In genomic region chr2:86806059-86806857, GRCh38 we compare ENCODE assay signal across 19 cellular contexts. TPM values are rescaled to one million over a fixed set of nuclear protein-coding genes. Genes with fewer than 3 reads are reported as not detected.
DNase-seq lines count a peak whose midpoint lies in the region; ATAC-seq and TF ChIP-seq lines count a peak whose summit lies in the region.
"Had no signal": no experiment of that assay in that cellular context is flagged by ENCODE, and none has a peak within 500 bp of the region (broad histone marks: within the 10 kb centered on the region; RNA-seq: fewer than 3 reads in every experiment).

No MANE protein-coding gene starts in this region.

- no peak for TF ChIP-seq CTCF in esophagus squamous epithelium (IDR thresholded peaks at IDR 0.05)

- no peak for TF ChIP-seq POLR2A in esophagus squamous epithelium (IDR thresholded peaks at IDR 0.05)

- H3K9me3 ChIP-seq in esophagus squamous epithelium, result no peaks in the 10 kb centered on the region
- H3K9me3 ChIP-seq: upper lobe of left lung had no signal

- H3K36me3 ChIP-seq in esophagus squamous epithelium, result no peaks in the 10 kb centered on the region
- H3K36me3 ChIP-seq: brain microvascular endothelial cell, upper lobe of left lung had no signal

- intact Hi-C loops in esophagus squamous epithelium (cut with DNase I), result no loop called here

- no peaks in the 10 kb centered on the region for H3K36me3 Mint-ChIP-seq in activated naive CD4-positive, alpha-beta T cell treated with anti-CD3 and anti-CD28 coated beads, Interleukin-2, amount 10 ng/mL, durations not matched to agents 7 days and 5 days
- H3K36me3 Mint-ChIP-seq in activated naive CD4-positive, alpha-beta T cell treated with anti-CD3 and anti-CD28 coated beads, Interleukin-2, amount 50 U/mL, for 72 hours, result no peaks in the 10 kb centered on the region
- peaks cover 10% of the 10 kb centered on the region for H3K36me3 Mint-ChIP-seq in activated CD8-positive, alpha-beta memory T cell treated with anti-CD3 and anti-CD28 coated beads, Interleukin-2, amount 10 ng/mL, durations not matched to agents 7 days and 5 days
- no peaks in the 10 kb centered on the region for H3K36me3 Mint-ChIP-seq in naive B cell
- H3K36me3 Mint-ChIP-seq: CD4-positive, CD25-positive, alpha-beta regulatory T cell; stimulated activated naive B cell treated with anti-CD40 and anti-IgM and Interleukin-4, amounts not matched to agents 10 μg/mL and 1 μg/mL and 100 μg/mL, for 72 hours had no signal

- peaks cover 58% of the 10 kb centered on the region for H3K27me3 Mint-ChIP-seq in activated naive CD4-positive, alpha-beta T cell treated with anti-CD3 and anti-CD28 coated beads, Interleukin-2, amount 10 ng/mL, durations not matched to agents 7 days and 5 days
- H3K27me3 Mint-ChIP-seq in activated CD8-positive, alpha-beta memory T cell treated with anti-CD3 and anti-CD28 coated beads, Interleukin-2, amount 10 ng/mL, durations not matched to agents 7 days and 5 days, result no peaks in the 10 kb centered on the region
- H3K27me3 Mint-ChIP-seq in naive B cell, result peaks cover 38 to 52% (median 41%) of the 10 kb centered on the region in 3 donors

- 53 to 74% methylated on average over 13 to 21 of the region's 21 CpGs for WGBS in esophagus squamous epithelium, 2 donors

- H3K4me3 ChIP-seq in esophagus squamous epithelium, result no peak overlapping the region

- H3K27ac Mint-ChIP-seq in activated naive CD4-positive, alpha-beta T cell treated with anti-CD3 and anti-CD28 coated beads, Interleukin-2, amount 10 ng/mL, durations not matched to agents 7 days and 5 days, result peak overlapping the region; percentile 24
- H3K27ac Mint-ChIP-seq in activated naive CD4-positive, alpha-beta T cell treated with anti-CD3 and anti-CD28 coated beads, Interleukin-2, amount 50 U/mL, for 72 hours, result no peak overlapping the region
- H3K27ac Mint-ChIP-seq in activated CD8-positive, alpha-beta memory T cell treated with anti-CD3 and anti-CD28 coated beads, Interleukin-2, amount 10 ng/mL, durations not matched to agents 7 days and 5 days, result peak overlapping the region; percentile 93
- H3K27ac Mint-ChIP-seq in naive B cell, result peak overlapping the region in 1 of 6 donors; percentile 24
- H3K27ac Mint-ChIP-seq: CD4-positive, CD25-positive, alpha-beta regulatory T cell; stimulated activated naive B cell treated with anti-CD40 and anti-IgM and Interleukin-4, amounts not matched to agents 10 μg/mL and 1 μg/mL and 100 μg/mL, for 72 hours had no signal

- H3K27me3 ChIP-seq in esophagus squamous epithelium, result peaks cover 8 to 37% (median 9%) of the 10 kb centered on the region in 4 donors

- H3K4me1 ChIP-seq in esophagus squamous epithelium, result peaks cover 9 to 39% (median 25%) of the 10 kb centered on the region in 3 donors

- H3K9me3 Mint-ChIP-seq in activated naive CD4-positive, alpha-beta T cell treated with anti-CD3 and anti-CD28 coated beads, Interleukin-2, amount 10 ng/mL, durations not matched to agents 7 days and 5 days, result no peaks in the 10 kb centered on the region
- no peaks in the 10 kb centered on the region for H3K9me3 Mint-ChIP-seq in activated naive CD4-positive, alpha-beta T cell treated with anti-CD3 and anti-CD28 coated beads, Interleukin-2, amount 50 U/mL, for 72 hours
- no peaks in the 10 kb centered on the region for H3K9me3 Mint-ChIP-seq in activated CD8-positive, alpha-beta memory T cell treated with anti-CD3 and anti-CD28 coated beads, Interleukin-2, amount 10 ng/mL, durations not matched to agents 7 days and 5 days (ENCODE audit: low read depth)
- no peaks in the 10 kb centered on the region for H3K9me3 Mint-ChIP-seq in naive B cell
- H3K9me3 Mint-ChIP-seq: stimulated activated naive B cell treated with anti-CD40 and anti-IgM and Interleukin-4, amounts not matched to agents 10 μg/mL and 1 μg/mL and 100 μg/mL, for 72 hours had no signal

- H3K4me3 Mint-ChIP-seq in activated naive CD4-positive, alpha-beta T cell treated with anti-CD3 and anti-CD28 coated beads, Interleukin-2, amount 10 ng/mL, durations not matched to agents 7 days and 5 days, result no peak overlapping the region
- peak overlapping the region; percentile 90 for H3K4me3 Mint-ChIP-seq in activated CD8-positive, alpha-beta memory T cell treated with anti-CD3 and anti-CD28 coated beads, Interleukin-2, amount 10 ng/mL, durations not matched to agents 7 days and 5 days
- H3K4me3 Mint-ChIP-seq in naive B cell, result peak overlapping the region in 7 of 8 donors; percentile 15 to 89 (median 47)

- CTCF ChIA-PET in activated naive CD4-positive, alpha-beta T cell treated with anti-CD3 and anti-CD28 coated beads, Interleukin-2, amount 10 ng/mL, durations not matched to agents 7 days and 5 days (lab: Charles Lee), result interaction anchor here (0.6 to 3.0 kb wide), 3 partner anchors 26 to 42 kb away, joined by 3 to 20 read pairs (median 3); no protein-coding TSS in a partner anchor
- CTCF ChIA-PET in activated CD8-positive, alpha-beta memory T cell treated with anti-CD3 and anti-CD28 coated beads, Interleukin-2, amount 10 ng/mL, durations not matched to agents 7 days and 5 days (lab: Charles Lee), result interaction anchor here (0.9 to 8.0 kb wide), 8 partner anchors 13 to 42 kb away, joined by 3 to 148 read pairs (median 34); partner anchors contain the start of gene CD8A

- no peak for DNase-seq in activated naive CD4-positive, alpha-beta T cell treated with anti-CD3 and anti-CD28 coated beads, Interleukin-2, amount 10 ng/mL, durations not matched to agents 7 days and 5 days
- no peak for DNase-seq in activated naive CD4-positive, alpha-beta T cell treated with anti-CD3 and anti-CD28 coated beads, Interleukin-2, amount 50 U/mL, for 72 hours (ENCODE audit: low spot score in 2 of 2)
- peak; percentile 67 for DNase-seq in activated CD8-positive, alpha-beta memory T cell treated with anti-CD3 and anti-CD28 coated beads, Interleukin-2, amount 10 ng/mL, durations not matched to agents 7 days and 5 days
- DNase-seq in naive B cell (no peak), AG08396 (ENCODE audit: low spot score) (no peak), esophagus squamous epithelium (lab: John Stamatoyannopoulos, UW) (no peak), DMS 273 treated with DMSO at 0.1 percent for 48 hours (lab: John Stamatoyannopoulos, UW) (no peak)
- DNase-seq: ACHN; activated gamma-delta T cell treated with Interleukin-2 at 50 U/mL for 16 hours; brain microvascular endothelial cell; CD4-positive, CD25-positive, alpha-beta regulatory T cell; cortex of kidney; foreskin fibroblast; MM.1S; NCI-H187 treated with DMSO at 0.1 percent for 48 hours; stimulated activated naive B cell treated with anti-CD40 and anti-IgM and Interleukin-4, amounts not matched to agents 10 μg/mL and 1 μg/mL and 100 μg/mL, for 72 hours had no signal

- H3K4me1 Mint-ChIP-seq in activated naive CD4-positive, alpha-beta T cell treated with anti-CD3 and anti-CD28 coated beads, Interleukin-2, amount 10 ng/mL, durations not matched to agents 7 days and 5 days, result peaks cover 22% of the 10 kb centered on the region
- peaks cover 40% of the 10 kb centered on the region for H3K4me1 Mint-ChIP-seq in activated CD8-positive, alpha-beta memory T cell treated with anti-CD3 and anti-CD28 coated beads, Interleukin-2, amount 10 ng/mL, durations not matched to agents 7 days and 5 days
- H3K4me1 Mint-ChIP-seq in naive B cell, result peaks cover 24 to 26% (median 24%) of the 10 kb centered on the region in 3 donors

- no peak for ATAC-seq in activated naive CD4-positive, alpha-beta T cell treated with anti-CD3 and anti-CD28 coated beads, Interleukin-2, amount 50 U/mL, for 72 hours
- no peak for ATAC-seq in activated CD8-positive, alpha-beta memory T cell treated with anti-CD3 and anti-CD28 coated beads, Interleukin-2, amount 10 ng/mL, durations not matched to agents 7 days and 5 days
- ATAC-seq in naive B cell (ENCODE audit: low read depth in 2 of 2) (no peak), GM21717 (IDR thresholded peaks at IDR 0.05; ENCODE audit: unreplicated experiment) (no peak)
- ATAC-seq: stimulated activated naive B cell treated with anti-CD40 and anti-IgM and Interleukin-4, amounts not matched to agents 10 μg/mL and 1 μg/mL and 100 μg/mL, for 72 hours had no signal

- H3K27ac ChIP-seq in esophagus squamous epithelium, result peak overlapping the region in 1 of 4 donors; percentile 85
- H3K27ac ChIP-seq: brain microvascular endothelial cell, upper lobe of left lung had no signal

RNA-seq across cellular contexts. Expression of gene CD8A, which starts 15.5 kb away (rescaled TPM):
- total RNA-seq in activated naive CD4-positive, alpha-beta T cell treated with anti-CD3 and anti-CD28 coated beads, Interleukin-2, amount 50 U/mL, for 72 hours, result 1 to 10 TPM in 1 of 2 donors, under 1 TPM in 1; 0.31 to 1.7 TPM
- 100 to 1,000 TPM; 686 to 756 TPM for total RNA-seq in activated CD8-positive, alpha-beta memory T cell treated with anti-CD3 and anti-CD28 coated beads, Interleukin-2, amount 10 ng/mL, durations not matched to agents 7 days and 5 days
- polyA plus RNA-seq in naive B cell (ENCODE audit: low read depth in 6 of 6), result 1 to 10 TPM in 2 of 6 donors, under 1 TPM in 2, not detected in 2; 0.59 to 1.9 (median 1.0) TPM
- total RNA-seq in esophagus squamous epithelium, result 1 to 10 TPM in 3 of 4 donors, not detected in 1; 1.6 to 6.5 (median 3.3) TPM
- total RNA-seq: CD4-positive, CD25-positive, alpha-beta regulatory T cell had no signal

RNA-seq across cellular contexts. Expression of gene CD8B, which starts 55.4 kb away (rescaled TPM):
- total RNA-seq in activated naive CD4-positive, alpha-beta T cell treated with anti-CD3 and anti-CD28 coated beads, Interleukin-2, amount 50 U/mL, for 72 hours, result 1 to 10 TPM; 1.3 to 2.8 TPM
- 100 to 1,000 TPM; 296 to 396 TPM for total RNA-seq in activated CD8-positive, alpha-beta memory T cell treated with anti-CD3 and anti-CD28 coated beads, Interleukin-2, amount 10 ng/mL, durations not matched to agents 7 days and 5 days
- polyA plus RNA-seq in naive B cell (ENCODE audit: low read depth in 6 of 6), result 1 to 10 TPM in 4 of 6 donors, under 1 TPM in 1, not detected in 1; 0.31 to 2.0 (median 1.5) TPM
- 1 to 10 TPM in 2 of 4 donors, under 1 TPM in 1, not detected in 1; 0.97 to 5.5 (median 3.9) TPM for total RNA-seq in esophagus squamous epithelium
- total RNA-seq: NCI-H460 had no signal

Comparison
In these comparisons a context has a peak if more than half of its experiments do, and no peak if none do; other contexts are left out.
1. H3K27ac Mint-ChIP-seq: peak in activated naive CD4-positive, alpha-beta T cell treated with anti-CD3 and anti-CD28 coated beads, Interleukin-2, amount 10 ng/mL, durations not matched to agents 7 days and 5 days (single experiment) and activated CD8-positive, alpha-beta memory T cell treated with anti-CD3 and anti-CD28 coated beads, Interleukin-2, amount 10 ng/mL, durations not matched to agents 7 days and 5 days (single experiment); none in activated naive CD4-positive, alpha-beta T cell treated with anti-CD3 and anti-CD28 coated beads, Interleukin-2, amount 50 U/mL, for 72 hours (0 of 2).
2. RNA of gene CD8A, which starts 15.5 kb away (total RNA-seq): 686 to 756 TPM in activated CD8-positive, alpha-beta memory T cell treated with anti-CD3 and anti-CD28 coated beads, Interleukin-2, amount 10 ng/mL, durations not matched to agents 7 days and 5 days; 1.6 to 6.5 TPM in esophagus squamous epithelium and 0.31 to 1.7 TPM in activated naive CD4-positive, alpha-beta T cell treated with anti-CD3 and anti-CD28 coated beads, Interleukin-2, amount 50 U/mL, for 72 hours; every median in the first group is over 10 times any median in the second.
3. RNA of gene CD8B, which starts 55.4 kb away (total RNA-seq): 296 to 396 TPM in activated CD8-positive, alpha-beta memory T cell treated with anti-CD3 and anti-CD28 coated beads, Interleukin-2, amount 10 ng/mL, durations not matched to agents 7 days and 5 days; 0.97 to 5.5 TPM in esophagus squamous epithelium and 1.3 to 2.8 TPM in activated naive CD4-positive, alpha-beta T cell treated with anti-CD3 and anti-CD28 coated beads, Interleukin-2, amount 50 U/mL, for 72 hours; every median in the first group is over 10 times any median in the second.